In the genomic region with DNA sequence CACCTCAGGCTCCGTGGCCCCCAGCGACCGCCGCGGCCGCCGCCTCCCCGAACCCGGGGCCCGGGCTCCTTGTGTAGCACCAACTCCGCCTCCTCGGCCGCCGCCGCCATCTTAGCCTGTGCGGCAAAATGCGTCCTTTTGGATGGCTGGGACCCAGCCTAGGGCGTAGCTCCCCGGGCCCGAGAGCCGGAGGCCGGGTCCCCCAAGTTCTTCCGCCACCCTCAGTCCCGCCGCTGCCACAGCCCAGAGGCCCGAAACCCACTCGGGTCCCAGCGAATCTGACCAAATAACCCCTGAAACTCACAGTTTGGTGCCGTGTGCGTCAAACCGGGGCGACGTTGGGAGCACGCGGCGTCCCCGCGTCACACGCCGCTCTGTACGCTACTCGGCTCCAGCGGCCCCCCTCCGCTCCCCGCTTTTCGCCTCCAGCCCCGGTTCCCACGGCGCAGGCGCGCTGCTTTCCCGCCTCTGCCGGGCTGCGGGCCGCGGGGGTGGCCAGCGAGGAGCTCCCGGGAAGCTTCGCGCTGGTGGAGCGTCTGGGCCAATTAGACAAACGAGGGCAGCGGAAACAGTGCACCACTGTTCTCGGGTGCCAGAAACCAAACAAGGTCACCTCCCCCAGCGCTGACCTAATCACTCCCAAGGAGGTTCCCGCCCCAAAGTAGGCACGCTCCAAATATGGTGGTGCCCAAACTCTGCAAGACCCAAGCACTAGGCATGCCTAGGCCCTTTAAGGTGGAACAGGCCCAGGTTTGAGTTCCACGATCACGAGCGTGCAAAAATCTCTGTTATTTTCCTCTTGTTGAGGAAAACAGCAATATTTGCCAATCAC, we compare ENCODE assay signal across 1 cellular context.
TF ChIP-seq lines count a peak whose summit lies in the region.

A gene (minus strand): TSS at position 350 of the 832 bp plus-strand sequence. CDS start 39,682 bp downstream, outside the sequence.

TF ChIP-seq in GM23338, 12 proteins besides CTCF, POLR2A, EP300 and RAD21 (continued from another document):
- TF ChIP-seq, protein P1, sequence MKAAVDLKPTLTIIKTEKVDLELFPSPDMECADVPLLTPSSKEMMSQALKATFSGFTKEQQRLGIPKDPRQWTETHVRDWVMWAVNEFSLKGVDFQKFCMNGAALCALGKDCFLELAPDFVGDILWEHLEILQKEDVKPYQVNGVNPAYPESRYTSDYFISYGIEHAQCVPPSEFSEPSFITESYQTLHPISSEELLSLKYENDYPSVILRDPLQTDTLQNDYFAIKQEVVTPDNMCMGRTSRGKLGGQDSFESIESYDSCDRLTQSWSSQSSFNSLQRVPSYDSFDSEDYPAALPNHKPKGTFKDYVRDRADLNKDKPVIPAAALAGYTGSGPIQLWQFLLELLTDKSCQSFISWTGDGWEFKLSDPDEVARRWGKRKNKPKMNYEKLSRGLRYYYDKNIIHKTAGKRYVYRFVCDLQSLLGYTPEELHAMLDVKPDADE (IDR thresholded peaks at IDR 0.05): 0 out of 2 replicates have a peak, but pooled peaks have one; percentile 24
- TF ChIP-seq, protein P2, sequence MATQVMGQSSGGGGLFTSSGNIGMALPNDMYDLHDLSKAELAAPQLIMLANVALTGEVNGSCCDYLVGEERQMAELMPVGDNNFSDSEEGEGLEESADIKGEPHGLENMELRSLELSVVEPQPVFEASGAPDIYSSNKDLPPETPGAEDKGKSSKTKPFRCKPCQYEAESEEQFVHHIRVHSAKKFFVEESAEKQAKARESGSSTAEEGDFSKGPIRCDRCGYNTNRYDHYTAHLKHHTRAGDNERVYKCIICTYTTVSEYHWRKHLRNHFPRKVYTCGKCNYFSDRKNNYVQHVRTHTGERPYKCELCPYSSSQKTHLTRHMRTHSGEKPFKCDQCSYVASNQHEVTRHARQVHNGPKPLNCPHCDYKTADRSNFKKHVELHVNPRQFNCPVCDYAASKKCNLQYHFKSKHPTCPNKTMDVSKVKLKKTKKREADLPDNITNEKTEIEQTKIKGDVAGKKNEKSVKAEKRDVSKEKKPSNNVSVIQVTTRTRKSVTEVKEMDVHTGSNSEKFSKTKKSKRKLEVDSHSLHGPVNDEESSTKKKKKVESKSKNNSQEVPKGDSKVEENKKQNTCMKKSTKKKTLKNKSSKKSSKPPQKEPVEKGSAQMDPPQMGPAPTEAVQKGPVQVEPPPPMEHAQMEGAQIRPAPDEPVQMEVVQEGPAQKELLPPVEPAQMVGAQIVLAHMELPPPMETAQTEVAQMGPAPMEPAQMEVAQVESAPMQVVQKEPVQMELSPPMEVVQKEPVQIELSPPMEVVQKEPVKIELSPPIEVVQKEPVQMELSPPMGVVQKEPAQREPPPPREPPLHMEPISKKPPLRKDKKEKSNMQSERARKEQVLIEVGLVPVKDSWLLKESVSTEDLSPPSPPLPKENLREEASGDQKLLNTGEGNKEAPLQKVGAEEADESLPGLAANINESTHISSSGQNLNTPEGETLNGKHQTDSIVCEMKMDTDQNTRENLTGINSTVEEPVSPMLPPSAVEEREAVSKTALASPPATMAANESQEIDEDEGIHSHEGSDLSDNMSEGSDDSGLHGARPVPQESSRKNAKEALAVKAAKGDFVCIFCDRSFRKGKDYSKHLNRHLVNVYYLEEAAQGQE (IDR thresholded peaks at IDR 0.05; ENCODE audit: unreplicated experiment): peak; percentile 27
- TF ChIP-seq CREB1 (CRISPR knock-in tag; IDR thresholded peaks at IDR 0.05; ENCODE audit: low read depth): peak; percentile 90
- TF ChIP-seq, protein P3, sequence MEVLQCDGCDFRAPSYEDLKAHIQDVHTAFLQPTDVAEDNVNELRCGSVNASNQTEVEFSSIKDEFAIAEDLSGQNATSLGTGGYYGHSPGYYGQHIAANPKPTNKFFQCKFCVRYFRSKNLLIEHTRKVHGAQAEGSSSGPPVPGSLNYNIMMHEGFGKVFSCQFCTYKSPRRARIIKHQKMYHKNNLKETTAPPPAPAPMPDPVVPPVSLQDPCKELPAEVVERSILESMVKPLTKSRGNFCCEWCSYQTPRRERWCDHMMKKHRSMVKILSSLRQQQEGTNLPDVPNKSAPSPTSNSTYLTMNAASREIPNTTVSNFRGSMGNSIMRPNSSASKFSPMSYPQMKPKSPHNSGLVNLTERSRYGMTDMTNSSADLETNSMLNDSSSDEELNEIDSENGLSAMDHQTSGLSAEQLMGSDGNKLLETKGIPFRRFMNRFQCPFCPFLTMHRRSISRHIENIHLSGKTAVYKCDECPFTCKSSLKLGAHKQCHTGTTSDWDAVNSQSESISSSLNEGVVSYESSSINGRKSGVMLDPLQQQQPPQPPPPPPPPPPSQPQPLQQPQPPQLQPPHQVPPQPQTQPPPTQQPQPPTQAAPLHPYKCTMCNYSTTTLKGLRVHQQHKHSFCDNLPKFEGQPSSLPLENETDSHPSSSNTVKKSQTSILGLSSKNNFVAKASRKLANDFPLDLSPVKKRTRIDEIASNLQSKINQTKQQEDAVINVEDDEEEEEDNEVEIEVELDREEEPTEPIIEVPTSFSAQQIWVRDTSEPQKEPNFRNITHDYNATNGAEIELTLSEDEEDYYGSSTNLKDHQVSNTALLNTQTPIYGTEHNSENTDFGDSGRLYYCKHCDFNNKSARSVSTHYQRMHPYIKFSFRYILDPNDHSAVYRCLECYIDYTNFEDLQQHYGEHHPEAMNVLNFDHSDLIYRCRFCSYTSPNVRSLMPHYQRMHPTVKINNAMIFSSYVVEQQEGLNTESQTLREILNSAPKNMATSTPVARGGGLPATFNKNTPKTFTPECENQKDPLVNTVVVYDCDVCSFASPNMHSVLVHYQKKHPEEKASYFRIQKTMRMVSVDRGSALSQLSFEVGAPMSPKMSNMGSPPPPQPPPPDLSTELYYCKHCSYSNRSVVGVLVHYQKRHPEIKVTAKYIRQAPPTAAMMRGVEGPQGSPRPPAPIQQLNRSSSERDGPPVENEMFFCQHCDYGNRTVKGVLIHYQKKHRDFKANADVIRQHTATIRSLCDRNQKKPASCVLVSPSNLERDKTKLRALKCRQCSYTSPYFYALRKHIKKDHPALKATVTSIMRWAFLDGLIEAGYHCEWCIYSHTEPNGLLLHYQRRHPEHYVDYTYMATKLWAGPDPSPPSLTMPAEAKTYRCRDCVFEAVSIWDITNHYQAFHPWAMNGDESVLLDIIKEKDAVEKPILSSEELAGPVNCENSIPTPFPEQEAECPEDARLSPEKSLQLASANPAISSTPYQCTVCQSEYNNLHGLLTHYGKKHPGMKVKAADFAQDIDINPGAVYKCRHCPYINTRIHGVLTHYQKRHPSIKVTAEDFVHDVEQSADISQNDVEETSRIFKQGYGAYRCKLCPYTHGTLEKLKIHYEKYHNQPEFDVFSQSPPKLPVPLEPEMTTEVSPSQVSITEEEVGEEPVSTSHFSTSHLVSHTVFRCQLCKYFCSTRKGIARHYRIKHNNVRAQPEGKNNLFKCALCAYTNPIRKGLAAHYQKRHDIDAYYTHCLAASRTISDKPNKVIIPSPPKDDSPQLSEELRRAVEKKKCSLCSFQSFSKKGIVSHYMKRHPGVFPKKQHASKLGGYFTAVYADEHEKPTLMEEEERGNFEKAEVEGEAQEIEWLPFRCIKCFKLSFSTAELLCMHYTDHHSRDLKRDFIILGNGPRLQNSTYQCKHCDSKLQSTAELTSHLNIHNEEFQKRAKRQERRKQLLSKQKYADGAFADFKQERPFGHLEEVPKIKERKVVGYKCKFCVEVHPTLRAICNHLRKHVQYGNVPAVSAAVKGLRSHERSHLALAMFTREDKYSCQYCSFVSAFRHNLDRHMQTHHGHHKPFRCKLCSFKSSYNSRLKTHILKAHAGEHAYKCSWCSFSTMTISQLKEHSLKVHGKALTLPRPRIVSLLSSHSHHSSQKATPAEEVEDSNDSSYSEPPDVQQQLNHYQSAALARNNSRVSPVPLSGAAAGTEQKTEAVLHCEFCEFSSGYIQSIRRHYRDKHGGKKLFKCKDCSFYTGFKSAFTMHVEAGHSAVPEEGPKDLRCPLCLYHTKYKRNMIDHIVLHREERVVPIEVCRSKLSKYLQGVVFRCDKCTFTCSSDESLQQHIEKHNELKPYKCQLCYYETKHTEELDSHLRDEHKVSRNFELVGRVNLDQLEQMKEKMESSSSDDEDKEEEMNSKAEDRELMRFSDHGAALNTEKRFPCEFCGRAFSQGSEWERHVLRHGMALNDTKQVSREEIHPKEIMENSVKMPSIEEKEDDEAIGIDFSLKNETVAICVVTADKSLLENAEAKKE (CRISPR knock-in tag; IDR thresholded peaks at IDR 0.05): peak; percentile 60; the same call in 1 of the 2 replicates
- no peak for TF ChIP-seq STAT1 (IDR thresholded peaks at IDR 0.05; ENCODE audit: unreplicated experiment)
- TF ChIP-seq POLR2AphosphoS5 (IDR thresholded peaks at IDR 0.05; ENCODE audit: low read depth): peak; percentile 68
